In the genomic region with DNA sequence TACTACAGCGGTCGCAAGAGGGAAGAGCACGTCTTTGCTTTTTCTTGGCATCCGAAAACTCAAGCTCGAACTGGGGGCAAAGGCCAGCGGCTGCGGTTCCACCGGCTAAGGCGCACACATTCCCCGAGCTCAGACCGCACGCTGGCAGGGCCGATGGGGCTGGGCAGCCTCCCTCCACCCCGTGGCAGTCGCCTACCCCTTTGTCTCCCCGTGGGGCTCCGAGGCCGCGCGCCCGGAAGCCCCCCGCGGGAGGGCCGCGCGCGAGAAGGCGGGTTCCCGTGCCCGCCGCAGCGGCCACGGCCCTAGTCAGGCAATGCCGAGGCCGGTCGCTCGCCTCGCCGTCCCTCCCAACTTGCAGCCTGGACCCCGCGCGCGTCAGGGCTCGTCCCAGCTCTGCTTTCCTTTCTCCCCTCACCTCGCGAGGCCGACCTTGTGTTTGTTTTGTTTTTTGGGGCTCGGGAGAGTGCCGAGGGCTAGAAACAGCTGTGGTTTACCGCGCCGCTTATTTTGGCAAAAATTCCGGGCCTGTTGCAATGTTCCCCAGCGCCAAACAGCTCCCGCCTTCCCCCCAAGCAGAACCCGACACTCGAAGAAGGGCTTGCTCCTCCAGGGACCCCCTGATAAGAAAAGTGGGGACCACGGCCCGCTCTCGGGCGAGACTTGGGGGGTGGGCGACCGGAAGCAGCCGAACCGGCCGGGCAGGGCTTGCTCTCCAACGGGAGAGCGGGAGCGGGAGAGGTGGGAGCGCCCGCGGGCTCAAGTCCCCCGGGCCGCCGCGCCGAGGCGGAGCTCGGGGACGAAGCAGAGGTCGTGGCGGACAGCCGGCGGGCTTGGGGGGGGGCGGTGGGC, we compare ENCODE assay signal across 1 cellular context.
TF ChIP-seq lines count a peak whose summit lies in the region.

No MANE protein-coding gene starts in this region.

TF ChIP-seq in GM12878, 131 proteins besides CTCF, POLR2A, EP300 and RAD21 (continued from another document and continues in another):
- TF ChIP-seq CUX1 (IDR thresholded peaks at IDR 0.05; ENCODE audit: insufficient replicate concordance, low read depth, low read length) (no peak), NFXL1 (IDR thresholded peaks at IDR 0.05; ENCODE audit: borderline replicate concordance) (no peak), HDAC6 (IDR thresholded peaks at IDR 0.05; ENCODE audit: unreplicated experiment) (no peak), PML (IDR thresholded peaks at IDR 0.05; ENCODE audit: low read length) (0 out of 2 replicates have a peak, but pooled peaks have one; percentile 32), BCLAF1 (IDR thresholded peaks at IDR 0.05) (0 out of 2 replicates have a peak, but pooled peaks have one; percentile 13), POLR2AphosphoS5 (IDR thresholded peaks at IDR 0.05; ENCODE audit: low read length) (peak; percentile 80), CHD2 (IDR thresholded peaks at IDR 0.05; ENCODE audit: borderline replicate concordance, low read depth, low read length) (no peak), GATAD2B (conservative IDR thresholded peaks at IDR 0.05; ENCODE audit: low read depth) (peak; percentile 90), PAX8 (IDR thresholded peaks at IDR 0.05) (no peak), E2F4 (IDR thresholded peaks at IDR 0.05; ENCODE audit: low read depth, low read length) (no peak), SMARCA5 (IDR thresholded peaks at IDR 0.05) (peak; percentile 88), MEF2A (IDR thresholded peaks at IDR 0.05; ENCODE audit: insufficient read depth, low read depth, low read length) (no peak), ZNF217 (IDR thresholded peaks at IDR 0.05) (peak; percentile 68), DPF2 (IDR thresholded peaks at IDR 0.05) (peak; percentile 78; the same call in 1 of the 2 replicates), RBBP5 (conservative IDR thresholded peaks at IDR 0.05) (no peak), SREBF2 (IDR thresholded peaks at IDR 0.05; ENCODE audit: low read length) (no peak), NFIC (IDR thresholded peaks at IDR 0.05; ENCODE audit: low read depth, low read length) (no peak), E2F8 (IDR thresholded peaks at IDR 0.05; ENCODE audit: low read depth, partially characterized antibody) (no peak), EGR1 (IDR thresholded peaks at IDR 0.05; ENCODE audit: borderline replicate concordance in 1 of 2, low read depth in 2 of 2, low read length in 2 of 2) (peak in 1 of 2 experiments; percentile 12; a peak in 1 of 3 replicates), FOXK2 (IDR thresholded peaks at IDR 0.05) (no peak; the same call in 1 of the 2 replicates), CBX5 (IDR thresholded peaks at IDR 0.05; ENCODE audit: low read depth) (peak; percentile 54; the same call in 1 of the 2 replicates), MEF2B (IDR thresholded peaks at IDR 0.05; ENCODE audit: partially characterized antibody, poor library complexity, severe bottlenecking) (peak; percentile 24), CEBPB (IDR thresholded peaks at IDR 0.05; ENCODE audit: borderline replicate concordance in 1 of 2, low read depth in 2 of 2, low read length in 2 of 2) (no peak)
- TF ChIP-seq, protein P1, sequence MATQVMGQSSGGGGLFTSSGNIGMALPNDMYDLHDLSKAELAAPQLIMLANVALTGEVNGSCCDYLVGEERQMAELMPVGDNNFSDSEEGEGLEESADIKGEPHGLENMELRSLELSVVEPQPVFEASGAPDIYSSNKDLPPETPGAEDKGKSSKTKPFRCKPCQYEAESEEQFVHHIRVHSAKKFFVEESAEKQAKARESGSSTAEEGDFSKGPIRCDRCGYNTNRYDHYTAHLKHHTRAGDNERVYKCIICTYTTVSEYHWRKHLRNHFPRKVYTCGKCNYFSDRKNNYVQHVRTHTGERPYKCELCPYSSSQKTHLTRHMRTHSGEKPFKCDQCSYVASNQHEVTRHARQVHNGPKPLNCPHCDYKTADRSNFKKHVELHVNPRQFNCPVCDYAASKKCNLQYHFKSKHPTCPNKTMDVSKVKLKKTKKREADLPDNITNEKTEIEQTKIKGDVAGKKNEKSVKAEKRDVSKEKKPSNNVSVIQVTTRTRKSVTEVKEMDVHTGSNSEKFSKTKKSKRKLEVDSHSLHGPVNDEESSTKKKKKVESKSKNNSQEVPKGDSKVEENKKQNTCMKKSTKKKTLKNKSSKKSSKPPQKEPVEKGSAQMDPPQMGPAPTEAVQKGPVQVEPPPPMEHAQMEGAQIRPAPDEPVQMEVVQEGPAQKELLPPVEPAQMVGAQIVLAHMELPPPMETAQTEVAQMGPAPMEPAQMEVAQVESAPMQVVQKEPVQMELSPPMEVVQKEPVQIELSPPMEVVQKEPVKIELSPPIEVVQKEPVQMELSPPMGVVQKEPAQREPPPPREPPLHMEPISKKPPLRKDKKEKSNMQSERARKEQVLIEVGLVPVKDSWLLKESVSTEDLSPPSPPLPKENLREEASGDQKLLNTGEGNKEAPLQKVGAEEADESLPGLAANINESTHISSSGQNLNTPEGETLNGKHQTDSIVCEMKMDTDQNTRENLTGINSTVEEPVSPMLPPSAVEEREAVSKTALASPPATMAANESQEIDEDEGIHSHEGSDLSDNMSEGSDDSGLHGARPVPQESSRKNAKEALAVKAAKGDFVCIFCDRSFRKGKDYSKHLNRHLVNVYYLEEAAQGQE (IDR thresholded peaks at IDR 0.05; ENCODE audit: low read depth, low read length), result no peak
- TF ChIP-seq, protein P2, sequence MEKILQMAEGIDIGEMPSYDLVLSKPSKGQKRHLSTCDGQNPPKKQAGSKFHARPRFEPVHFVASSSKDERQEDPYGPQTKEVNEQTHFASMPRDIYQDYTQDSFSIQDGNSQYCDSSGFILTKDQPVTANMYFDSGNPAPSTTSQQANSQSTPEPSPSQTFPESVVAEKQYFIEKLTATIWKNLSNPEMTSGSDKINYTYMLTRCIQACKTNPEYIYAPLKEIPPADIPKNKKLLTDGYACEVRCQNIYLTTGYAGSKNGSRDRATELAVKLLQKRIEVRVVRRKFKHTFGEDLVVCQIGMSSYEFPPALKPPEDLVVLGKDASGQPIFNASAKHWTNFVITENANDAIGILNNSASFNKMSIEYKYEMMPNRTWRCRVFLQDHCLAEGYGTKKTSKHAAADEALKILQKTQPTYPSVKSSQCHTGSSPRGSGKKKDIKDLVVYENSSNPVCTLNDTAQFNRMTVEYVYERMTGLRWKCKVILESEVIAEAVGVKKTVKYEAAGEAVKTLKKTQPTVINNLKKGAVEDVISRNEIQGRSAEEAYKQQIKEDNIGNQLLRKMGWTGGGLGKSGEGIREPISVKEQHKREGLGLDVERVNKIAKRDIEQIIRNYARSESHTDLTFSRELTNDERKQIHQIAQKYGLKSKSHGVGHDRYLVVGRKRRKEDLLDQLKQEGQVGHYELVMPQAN (conservative IDR thresholded peaks at IDR 0.05), result 0 out of 2 replicates have a peak, but pooled peaks have one; percentile 67
- TF ChIP-seq, protein P3, sequence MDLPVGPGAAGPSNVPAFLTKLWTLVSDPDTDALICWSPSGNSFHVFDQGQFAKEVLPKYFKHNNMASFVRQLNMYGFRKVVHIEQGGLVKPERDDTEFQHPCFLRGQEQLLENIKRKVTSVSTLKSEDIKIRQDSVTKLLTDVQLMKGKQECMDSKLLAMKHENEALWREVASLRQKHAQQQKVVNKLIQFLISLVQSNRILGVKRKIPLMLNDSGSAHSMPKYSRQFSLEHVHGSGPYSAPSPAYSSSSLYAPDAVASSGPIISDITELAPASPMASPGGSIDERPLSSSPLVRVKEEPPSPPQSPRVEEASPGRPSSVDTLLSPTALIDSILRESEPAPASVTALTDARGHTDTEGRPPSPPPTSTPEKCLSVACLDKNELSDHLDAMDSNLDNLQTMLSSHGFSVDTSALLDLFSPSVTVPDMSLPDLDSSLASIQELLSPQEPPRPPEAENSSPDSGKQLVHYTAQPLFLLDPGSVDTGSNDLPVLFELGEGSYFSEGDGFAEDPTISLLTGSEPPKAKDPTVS (IDR thresholded peaks at IDR 0.05; ENCODE audit: low read depth, low read length), result no peak
- TF ChIP-seq, protein P4, sequence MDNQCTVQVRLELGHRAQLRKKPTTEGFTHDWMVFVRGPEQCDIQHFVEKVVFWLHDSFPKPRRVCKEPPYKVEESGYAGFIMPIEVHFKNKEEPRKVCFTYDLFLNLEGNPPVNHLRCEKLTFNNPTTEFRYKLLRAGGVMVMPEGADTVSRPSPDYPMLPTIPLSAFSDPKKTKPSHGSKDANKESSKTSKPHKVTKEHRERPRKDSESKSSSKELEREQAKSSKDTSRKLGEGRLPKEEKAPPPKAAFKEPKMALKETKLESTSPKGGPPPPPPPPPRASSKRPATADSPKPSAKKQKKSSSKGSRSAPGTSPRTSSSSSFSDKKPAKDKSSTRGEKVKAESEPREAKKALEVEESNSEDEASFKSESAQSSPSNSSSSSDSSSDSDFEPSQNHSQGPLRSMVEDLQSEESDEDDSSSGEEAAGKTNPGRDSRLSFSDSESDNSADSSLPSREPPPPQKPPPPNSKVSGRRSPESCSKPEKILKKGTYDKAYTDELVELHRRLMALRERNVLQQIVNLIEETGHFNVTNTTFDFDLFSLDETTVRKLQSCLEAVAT (IDR thresholded peaks at IDR 0.05), result 0 out of 2 replicates have a peak, but pooled peaks have one; percentile 14
